Comparison of ENCODE assay signal across 38 cellular contexts in genomic region chr2:96123936-96124335, GRCh38. TPM values are rescaled to one million over a fixed set of nuclear protein-coding genes. Genes with fewer than 3 reads are reported as not detected.
"Had no signal": no experiment of that assay in that cellular context is flagged by ENCODE, and none has a peak within 500 bp of the region (broad histone marks: within the 10 kb centered on the region; RNA-seq: fewer than 3 reads in every experiment).

No MANE protein-coding gene starts in this region.

- H3K36me3 ChIP-seq: MG63 had no signal

- H3K9ac ChIP-seq: KMS-11 had no signal

- H3K4me2 ChIP-seq: KMS-11 had no signal

- DNase-seq: Karpas-422, Kasumi-1, KBM-7, KG1, MG63, MM.1S, MV-4-11, NCI-H1048, NCI-H1092, NCI-H1092 treated with DMSO at 0.1 percent for 48 hours, NCI-H1105, NCI-H1105 treated with DMSO at 0.1 percent for 48 hours, NCI-H1417, NCI-H1417 treated with DMSO at 0.1 percent for 48 hours, NCI-H1436, NCI-H1436 treated with DMSO at 0.1 percent for 48 hours, NCI-H146, NCI-H1694, NCI-H1694 treated with DMSO at 0.1 percent for 48 hours, NCI-H187, NCI-H187 treated with DMSO at 0.1 percent for 48 hours, NCI-H1930, NCI-H2029, NCI-H2029 treated with DMSO at 0.1 percent for 48 hours, NCI-H2081, NCI-H2081 treated with DMSO at 0.1 percent for 48 hours, NCI-H2107, NCI-H2171, NCI-H2171 treated with DMSO at 0.1 percent for 48 hours, NCI-H2227 treated with DMSO at 0.1 percent for 48 hours, NCI-H226, NCI-H345, NCI-H446, NCI-H446 treated with DMSO at 0.1 percent for 48 hours had no signal

- H3K27ac ChIP-seq: KMS-11 had no signal

- H3K9me3 ChIP-seq: MG63 had no signal

- H3K4me3 ChIP-seq: MG63 had no signal

- H3K27me3 ChIP-seq: MG63 had no signal

RNA-seq across cellular contexts. Expression of gene ADRA2B, which starts 7.6 kb away (rescaled TPM):
- total RNA-seq: LHCN-M2, M059J, MCF 10A had no signal

RNA-seq across cellular contexts. Expression of gene ASTL, which starts 14.4 kb away (rescaled TPM):
- total RNA-seq: LHCN-M2, MCF 10A had no signal
